In genomic region chr2:178804791-178805190, GRCh38 we compare ENCODE assay signal across 9 cellular contexts. TPM values are rescaled to one million over a fixed set of nuclear protein-coding genes. Genes with fewer than 3 reads are reported as not detected.
DNase-seq lines count a peak whose midpoint lies in the region; ATAC-seq and TF ChIP-seq lines count a peak whose summit lies in the region.
"Had no signal": no experiment of that assay in that cellular context is flagged by ENCODE, and none has a peak within 500 bp of the region (broad histone marks: within the 10 kb centered on the region; RNA-seq: fewer than 3 reads in every experiment).

No MANE protein-coding gene starts in this region.

- H3K27me3 Mint-ChIP-seq in T-helper 17 cell, result peaks cover 7% of the 10 kb centered on the region
- H3K27me3 Mint-ChIP-seq in activated naive CD4-positive, alpha-beta T cell treated with anti-CD3 and anti-CD28 coated beads for 36 hours (ENCODE audit: low read depth), result no peaks in the 10 kb centered on the region

- TF ChIP-seq CTCF in GM10266 (IDR thresholded peaks at IDR 0.05; ENCODE audit: control insufficient read depth, insufficient read depth, low read depth, missing control alignments) (no peak), OCI-LY3 (IDR thresholded peaks at IDR 0.05; ENCODE audit: low read depth, low read length) (peak; percentile 54)

- no peak overlapping the region for H3K4me3 ChIP-seq in OCI-LY3 (ENCODE audit: low read length)

- H2AFZ ChIP-seq in OCI-LY3 (ENCODE audit: low read depth, low read length), result no peak overlapping the region

- DNase-seq in GM10266 (ENCODE audit: extremely low spot score) (peak; percentile 22), germinal center (ENCODE audit: low spot score) (peak; percentile 63), T-helper 17 cell (no peak), ureter (ENCODE audit: low spot score) (no peak)
- DNase-seq in activated naive CD4-positive, alpha-beta T cell treated with anti-CD3 and anti-CD28 coated beads for 36 hours, result no peak
- DNase-seq in activated CD4-positive, alpha-beta T cell treated with anti-CD3 and anti-CD28 coated beads for 48 hours, result no peak

- H4K20me1 ChIP-seq in OCI-LY3 (ENCODE audit: insufficient read depth, low read length), result no peaks in the 10 kb centered on the region

- H3K9me3 ChIP-seq in OCI-LY3 (ENCODE audit: insufficient read depth, low read length) (no peaks in the 10 kb centered on the region), T-helper 17 cell (ENCODE audit: control insufficient read depth, low read length, poor library complexity, severe bottlenecking) (no peaks in the 10 kb centered on the region)
- H3K9me3 ChIP-seq: neutrophil had no signal

- no peaks in the 10 kb centered on the region for H3K4me1 Mint-ChIP-seq in T-helper 17 cell
- H3K4me1 Mint-ChIP-seq in activated naive CD4-positive, alpha-beta T cell treated with anti-CD3 and anti-CD28 coated beads for 36 hours (ENCODE audit: low read depth), result no peaks in the 10 kb centered on the region

- no peaks in the 10 kb centered on the region for H3K9me3 Mint-ChIP-seq in activated naive CD4-positive, alpha-beta T cell treated with anti-CD3 and anti-CD28 coated beads for 36 hours

- H3K27ac ChIP-seq in OCI-LY3 (ENCODE audit: low read length), result no peak overlapping the region
- H3K27ac ChIP-seq: neutrophil had no signal

- no peaks in the 10 kb centered on the region for H3K36me3 ChIP-seq in OCI-LY3 (replicated peaks; ENCODE audit: low read depth, low read length)
- H3K36me3 ChIP-seq: neutrophil had no signal

- no peaks in the 10 kb centered on the region for H3K79me2 ChIP-seq in OCI-LY3 (ENCODE audit: low read length)

- CTCF ChIA-PET in activated naive CD4-positive, alpha-beta T cell treated with anti-CD3 and anti-CD28 coated beads for 36 hours (lab: Charles Lee), result interaction anchor here (0.9 to 1.2 kb wide), 3 partner anchors 10 to 100 kb away, joined by 3 to 5 read pairs (median 4); no protein-coding TSS in a partner anchor

- H3K27ac Mint-ChIP-seq in T-helper 17 cell, result no peak overlapping the region
- no peak overlapping the region for H3K27ac Mint-ChIP-seq in activated naive CD4-positive, alpha-beta T cell treated with anti-CD3 and anti-CD28 coated beads for 36 hours

- H3K36me3 Mint-ChIP-seq in T-helper 17 cell (ENCODE audit: low read depth), result no peaks in the 10 kb centered on the region
- no peaks in the 10 kb centered on the region for H3K36me3 Mint-ChIP-seq in activated naive CD4-positive, alpha-beta T cell treated with anti-CD3 and anti-CD28 coated beads for 36 hours (ENCODE audit: low read depth)

- no peaks in the 10 kb centered on the region for H3K4me1 ChIP-seq in OCI-LY3 (ENCODE audit: low read length)

- intact Hi-C loops in activated naive CD4-positive, alpha-beta T cell treated with anti-CD3 and anti-CD28 coated beads for 36 hours (cut with micrococcal nuclease), result no loop called here

- peak; percentile 68 for ATAC-seq in HG02571 (IDR thresholded peaks at IDR 0.05; ENCODE audit: unreplicated experiment)
- ATAC-seq in T-helper 17 cell, result no peak

- H3K4me2 ChIP-seq in OCI-LY3 (ENCODE audit: low read length), result no peak overlapping the region

- H3K4me3 Mint-ChIP-seq in T-helper 17 cell, result no peak overlapping the region
- no peak overlapping the region for H3K4me3 Mint-ChIP-seq in activated naive CD4-positive, alpha-beta T cell treated with anti-CD3 and anti-CD28 coated beads for 36 hours

- H3K27me3 ChIP-seq in OCI-LY3 (ENCODE audit: low read depth, low read length), result no peaks in the 10 kb centered on the region
- H3K27me3 ChIP-seq: neutrophil had no signal

- no peak overlapping the region for H3K9ac ChIP-seq in OCI-LY3 (ENCODE audit: low read length)

RNA-seq across cellular contexts. Expression of gene TTN, which starts 2.4 kb away (rescaled TPM):
- 10 to 100 TPM; 16.1 to 26.4 TPM for total RNA-seq in T-helper 17 cell
- total RNA-seq in ureter, result 3.9 TPM
- total RNA-seq in activated naive CD4-positive, alpha-beta T cell treated with anti-CD3 and anti-CD28 coated beads for 36 hours, result under 1 TPM; 0.91 TPM

Comparison
In these comparisons a context has a peak if more than half of its experiments do, and no peak if none do; other contexts are left out.
1. DNase-seq: peak in GM10266 (single experiment) and germinal center (single experiment); none in T-helper 17 cell (0 of 3), ureter (single experiment), activated naive CD4-positive, alpha-beta T cell treated with anti-CD3 and anti-CD28 coated beads for 36 hours (single experiment) and activated CD4-positive, alpha-beta T cell treated with anti-CD3 and anti-CD28 coated beads for 48 hours (single experiment).